Comparison of ENCODE assay signal across 1 cellular context in the genomic region with DNA sequence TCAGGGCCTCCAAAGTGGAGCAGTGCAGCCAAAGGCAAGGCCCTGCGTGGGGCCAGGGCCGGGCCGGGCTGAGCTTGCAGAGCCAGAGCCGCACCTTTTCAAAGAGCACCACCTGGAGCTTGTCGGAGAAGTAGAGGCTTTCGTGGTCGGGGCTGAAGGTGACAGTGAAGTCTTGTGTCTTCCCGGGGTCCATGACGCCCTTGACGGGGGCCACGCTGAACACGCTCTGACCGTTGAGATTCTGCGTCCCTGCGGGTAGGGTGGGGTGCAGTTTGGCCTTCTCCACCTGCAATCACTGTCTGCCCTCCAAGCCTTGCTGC.
TF ChIP-seq lines count a peak whose summit lies in the region.

No MANE protein-coding gene starts in this region.

TF ChIP-seq in H1, 55 proteins besides CTCF, POLR2A, EP300 and RAD21:
- TF ChIP-seq HDAC6 (IDR thresholded peaks at IDR 0.05; ENCODE audit: low read depth, low read length) (no peak), TBP (IDR thresholded peaks at IDR 0.05; ENCODE audit: low read depth, low read length) (no peak), KDM5A (IDR thresholded peaks at IDR 0.05; ENCODE audit: low read length) (no peak), RFX5 (IDR thresholded peaks at IDR 0.05; ENCODE audit: borderline replicate concordance, low read depth, low read length) (no peak), KDM4A (IDR thresholded peaks at IDR 0.05; ENCODE audit: low read depth, low read length, severe bottlenecking) (no peak), CBX5 (IDR thresholded peaks at IDR 0.05; ENCODE audit: low read depth, low read length) (no peak), BRCA1 (IDR thresholded peaks at IDR 0.05; ENCODE audit: low read depth, low read length) (no peak), SP1 (IDR thresholded peaks at IDR 0.05; ENCODE audit: low read depth, low read length) (no peak), MAX (IDR thresholded peaks at IDR 0.05) (no peak), USF2 (IDR thresholded peaks at IDR 0.05; ENCODE audit: low read length) (no peak), CHD1 (IDR thresholded peaks at IDR 0.05; ENCODE audit: low read depth, low read length) (no peak), POU5F1 (IDR thresholded peaks at IDR 0.05; ENCODE audit: low read depth, low read length) (no peak), E2F6 (IDR thresholded peaks at IDR 0.05) (no peak), NANOG (IDR thresholded peaks at IDR 0.05; ENCODE audit: insufficient read depth, low read depth, low read length, poor library complexity, severe bottlenecking) (no peak), EGR1 (IDR thresholded peaks at IDR 0.05; ENCODE audit: borderline replicate concordance, low read depth, low read length) (no peak)
- TF ChIP-seq, protein P1, sequence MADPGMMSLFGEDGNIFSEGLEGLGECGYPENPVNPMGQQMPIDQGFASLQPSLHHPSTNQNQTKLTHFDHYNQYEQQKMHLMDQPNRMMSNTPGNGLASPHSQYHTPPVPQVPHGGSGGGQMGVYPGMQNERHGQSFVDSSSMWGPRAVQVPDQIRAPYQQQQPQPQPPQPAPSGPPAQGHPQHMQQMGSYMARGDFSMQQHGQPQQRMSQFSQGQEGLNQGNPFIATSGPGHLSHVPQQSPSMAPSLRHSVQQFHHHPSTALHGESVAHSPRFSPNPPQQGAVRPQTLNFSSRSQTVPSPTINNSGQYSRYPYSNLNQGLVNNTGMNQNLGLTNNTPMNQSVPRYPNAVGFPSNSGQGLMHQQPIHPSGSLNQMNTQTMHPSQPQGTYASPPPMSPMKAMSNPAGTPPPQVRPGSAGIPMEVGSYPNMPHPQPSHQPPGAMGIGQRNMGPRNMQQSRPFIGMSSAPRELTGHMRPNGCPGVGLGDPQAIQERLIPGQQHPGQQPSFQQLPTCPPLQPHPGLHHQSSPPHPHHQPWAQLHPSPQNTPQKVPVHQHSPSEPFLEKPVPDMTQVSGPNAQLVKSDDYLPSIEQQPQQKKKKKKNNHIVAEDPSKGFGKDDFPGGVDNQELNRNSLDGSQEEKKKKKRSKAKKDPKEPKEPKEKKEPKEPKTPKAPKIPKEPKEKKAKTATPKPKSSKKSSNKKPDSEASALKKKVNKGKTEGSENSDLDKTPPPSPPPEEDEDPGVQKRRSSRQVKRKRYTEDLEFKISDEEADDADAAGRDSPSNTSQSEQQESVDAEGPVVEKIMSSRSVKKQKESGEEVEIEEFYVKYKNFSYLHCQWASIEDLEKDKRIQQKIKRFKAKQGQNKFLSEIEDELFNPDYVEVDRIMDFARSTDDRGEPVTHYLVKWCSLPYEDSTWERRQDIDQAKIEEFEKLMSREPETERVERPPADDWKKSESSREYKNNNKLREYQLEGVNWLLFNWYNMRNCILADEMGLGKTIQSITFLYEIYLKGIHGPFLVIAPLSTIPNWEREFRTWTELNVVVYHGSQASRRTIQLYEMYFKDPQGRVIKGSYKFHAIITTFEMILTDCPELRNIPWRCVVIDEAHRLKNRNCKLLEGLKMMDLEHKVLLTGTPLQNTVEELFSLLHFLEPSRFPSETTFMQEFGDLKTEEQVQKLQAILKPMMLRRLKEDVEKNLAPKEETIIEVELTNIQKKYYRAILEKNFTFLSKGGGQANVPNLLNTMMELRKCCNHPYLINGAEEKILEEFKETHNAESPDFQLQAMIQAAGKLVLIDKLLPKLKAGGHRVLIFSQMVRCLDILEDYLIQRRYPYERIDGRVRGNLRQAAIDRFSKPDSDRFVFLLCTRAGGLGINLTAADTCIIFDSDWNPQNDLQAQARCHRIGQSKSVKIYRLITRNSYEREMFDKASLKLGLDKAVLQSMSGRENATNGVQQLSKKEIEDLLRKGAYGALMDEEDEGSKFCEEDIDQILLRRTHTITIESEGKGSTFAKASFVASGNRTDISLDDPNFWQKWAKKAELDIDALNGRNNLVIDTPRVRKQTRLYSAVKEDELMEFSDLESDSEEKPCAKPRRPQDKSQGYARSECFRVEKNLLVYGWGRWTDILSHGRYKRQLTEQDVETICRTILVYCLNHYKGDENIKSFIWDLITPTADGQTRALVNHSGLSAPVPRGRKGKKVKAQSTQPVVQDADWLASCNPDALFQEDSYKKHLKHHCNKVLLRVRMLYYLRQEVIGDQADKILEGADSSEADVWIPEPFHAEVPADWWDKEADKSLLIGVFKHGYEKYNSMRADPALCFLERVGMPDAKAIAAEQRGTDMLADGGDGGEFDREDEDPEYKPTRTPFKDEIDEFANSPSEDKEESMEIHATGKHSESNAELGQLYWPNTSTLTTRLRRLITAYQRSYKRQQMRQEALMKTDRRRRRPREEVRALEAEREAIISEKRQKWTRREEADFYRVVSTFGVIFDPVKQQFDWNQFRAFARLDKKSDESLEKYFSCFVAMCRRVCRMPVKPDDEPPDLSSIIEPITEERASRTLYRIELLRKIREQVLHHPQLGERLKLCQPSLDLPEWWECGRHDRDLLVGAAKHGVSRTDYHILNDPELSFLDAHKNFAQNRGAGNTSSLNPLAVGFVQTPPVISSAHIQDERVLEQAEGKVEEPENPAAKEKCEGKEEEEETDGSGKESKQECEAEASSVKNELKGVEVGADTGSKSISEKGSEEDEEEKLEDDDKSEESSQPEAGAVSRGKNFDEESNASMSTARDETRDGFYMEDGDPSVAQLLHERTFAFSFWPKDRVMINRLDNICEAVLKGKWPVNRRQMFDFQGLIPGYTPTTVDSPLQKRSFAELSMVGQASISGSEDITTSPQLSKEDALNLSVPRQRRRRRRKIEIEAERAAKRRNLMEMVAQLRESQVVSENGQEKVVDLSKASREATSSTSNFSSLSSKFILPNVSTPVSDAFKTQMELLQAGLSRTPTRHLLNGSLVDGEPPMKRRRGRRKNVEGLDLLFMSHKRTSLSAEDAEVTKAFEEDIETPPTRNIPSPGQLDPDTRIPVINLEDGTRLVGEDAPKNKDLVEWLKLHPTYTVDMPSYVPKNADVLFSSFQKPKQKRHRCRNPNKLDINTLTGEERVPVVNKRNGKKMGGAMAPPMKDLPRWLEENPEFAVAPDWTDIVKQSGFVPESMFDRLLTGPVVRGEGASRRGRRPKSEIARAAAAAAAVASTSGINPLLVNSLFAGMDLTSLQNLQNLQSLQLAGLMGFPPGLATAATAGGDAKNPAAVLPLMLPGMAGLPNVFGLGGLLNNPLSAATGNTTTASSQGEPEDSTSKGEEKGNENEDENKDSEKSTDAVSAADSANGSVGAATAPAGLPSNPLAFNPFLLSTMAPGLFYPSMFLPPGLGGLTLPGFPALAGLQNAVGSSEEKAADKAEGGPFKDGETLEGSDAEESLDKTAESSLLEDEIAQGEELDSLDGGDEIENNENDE (IDR thresholded peaks at IDR 0.05; ENCODE audit: insufficient replicate concordance, low read length): no peak
TF ChIP-seq in H1: peak in this region for 0.
